ENCODE assay signal across 28 cellular contexts in the genomic region with DNA sequence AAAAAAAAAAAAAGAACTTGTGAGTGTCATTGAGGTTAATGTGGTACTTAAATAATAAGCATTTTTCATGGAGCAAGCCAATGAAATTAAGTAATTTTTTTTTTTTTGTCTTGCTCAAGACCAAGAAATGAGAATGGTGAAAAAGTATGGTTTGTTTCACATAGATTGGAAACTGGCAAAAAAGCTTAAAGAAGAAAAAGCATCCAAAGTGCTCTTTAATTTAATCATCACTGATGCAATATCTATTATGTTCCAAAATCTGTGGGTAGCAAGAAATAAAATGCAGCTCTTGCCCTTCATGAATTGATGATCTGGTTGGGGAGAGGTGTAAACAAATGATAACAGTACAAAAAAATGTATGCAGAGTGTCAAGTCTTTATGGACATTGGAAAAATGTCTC.
"Had no signal": no experiment of that assay in that cellular context is flagged by ENCODE, and none has a peak within 500 bp of the region (broad histone marks: within the 10 kb centered on the region; RNA-seq: fewer than 3 reads in every experiment).

No MANE protein-coding gene starts in this region.

- H3K27ac ChIP-seq: colonic mucosa, coronary artery, epithelial cell of prostate, esophagus muscularis mucosa, esophagus squamous epithelium, foreskin keratinocyte, gastrocnemius medialis, gastroesophageal sphincter, heart left ventricle, heart right ventricle had no signal

- H3K4me3 ChIP-seq: colonic mucosa, coronary artery, dorsolateral prefrontal cortex, esophagus muscularis mucosa, esophagus squamous epithelium, gastrocnemius medialis, gastroesophageal sphincter, heart left ventricle, heart right ventricle had no signal

- H3K9me3 ChIP-seq: colonic mucosa, esophagus muscularis mucosa, gastrocnemius medialis, gastroesophageal sphincter, heart left ventricle had no signal

- H3K36me3 ChIP-seq: colonic mucosa, esophagus muscularis mucosa, esophagus squamous epithelium, gastrocnemius medialis, gastroesophageal sphincter, heart left ventricle, heart right ventricle had no signal

- DNase-seq: colonic mucosa; cortex of kidney; dermis blood vessel endothelial cell; dorsolateral prefrontal cortex; effector CD4-positive, alpha-beta T cell; effector CD8-positive, alpha-beta T cell; effector memory CD4-positive, alpha-beta T cell; effector memory CD8-positive, alpha-beta T cell; endodermal cell; erythroblast; esophagus squamous epithelium; foreskin fibroblast; foreskin keratinocyte; foreskin melanocyte; gastrocnemius medialis; glutamatergic neuron; head of caudate nucleus; heart left ventricle; heart right ventricle had no signal

- ATAC-seq: effector memory CD8-positive, alpha-beta T cell; esophagus mucosa; foreskin keratinocyte; gastrocnemius medialis; gastroesophageal sphincter; heart left ventricle; heart right ventricle had no signal

- H3K27me3 ChIP-seq: colonic mucosa, dorsolateral prefrontal cortex, esophagus muscularis mucosa, esophagus squamous epithelium, foreskin keratinocyte, gastrocnemius medialis, gastroesophageal sphincter, heart left ventricle, heart right ventricle had no signal

- H3K4me1 ChIP-seq: colonic mucosa, esophagus muscularis mucosa, esophagus squamous epithelium, foreskin keratinocyte, gastrocnemius medialis, gastroesophageal sphincter, heart left ventricle, heart right ventricle had no signal

- FAIRE-seq: colon, endometrium, endothelial cell of umbilical vein, frontal cortex had no signal
